26 cellular contexts compared by ENCODE assay signal in the genomic region with DNA sequence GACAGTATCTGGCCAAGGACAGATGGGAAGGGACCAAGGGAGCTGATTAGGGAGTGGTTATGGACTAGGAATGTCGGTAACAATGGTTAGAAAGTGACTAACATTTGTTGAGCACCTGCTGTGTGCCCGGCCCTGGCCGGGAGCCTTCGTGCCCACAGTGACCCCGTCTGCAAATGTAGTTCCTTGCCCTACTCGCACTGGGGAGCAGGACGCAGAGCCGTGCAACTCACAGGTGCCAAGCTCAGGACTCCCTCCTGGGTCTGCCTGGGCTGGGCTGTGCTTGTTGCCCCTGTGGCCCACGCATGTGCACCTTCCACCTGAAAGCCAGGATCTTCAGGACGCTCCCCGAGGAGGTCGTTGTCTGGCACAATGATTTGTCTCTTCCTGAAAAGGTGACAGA.
"Had no signal": no experiment of that assay in that cellular context is flagged by ENCODE, and none has a peak within 500 bp of the region (broad histone marks: within the 10 kb centered on the region; RNA-seq: fewer than 3 reads in every experiment).

No MANE protein-coding gene starts in this region.

- H3K4me3 Mint-ChIP-seq: memory B cell; naive B cell; natural killer cell treated with Interleukin-12 subunit alpha and Interleukin-12 subunit beta and Interleukin-15 and Interleukin-18, amount 100 ng/mL, for 72 hours; neural crest cell; type B pancreatic cell had no signal

- DNase-seq: dorsolateral prefrontal cortex; effector CD4-positive, alpha-beta T cell; foreskin fibroblast; gastrocnemius medialis; heart right ventricle; hippocampal formation; left colon; left ventricle myocardium inferior; naive B cell; stimulated activated CD4-positive, alpha-beta T cell treated with anti-CD3 and anti-CD28 coated beads, Interleukin-12 subunit alpha, Interleukin-12 subunit beta, amount 100 ng/mL, for 4 hours; stimulated activated CD4-positive, alpha-beta T cell treated with anti-CD3 and anti-CD28 coated beads, Interleukin-1b, Interleukin-23, amount 100 ng/mL, for 48 hours; stimulated activated CD4-positive, alpha-beta T cell treated with anti-CD3 and anti-CD28 coated beads, Interleukin-4, amount 100 ng/mL, for 1 hour; stimulated activated CD8-positive, alpha-beta memory T cell treated with anti-CD3 and anti-CD28 coated beads, Interleukin-4, amount 100 ng/mL, for 48 hours; stimulated activated naive CD4-positive, alpha-beta T cell; stomach; tibial artery had no signal

- H3K9ac ChIP-seq: parathyroid adenoma had no signal

- H3K4me2 ChIP-seq: smooth muscle cell had no signal

- H3K27ac ChIP-seq: dorsolateral prefrontal cortex, gastrocnemius medialis, heart right ventricle, left ventricle myocardium inferior, parathyroid adenoma, prostate gland, right atrium auricular region, tibial artery had no signal

- H3K9me3 ChIP-seq: gastrocnemius medialis, heart right ventricle, left ventricle myocardium inferior, prostate gland, right atrium auricular region, stomach, tibial artery had no signal

- H3K4me1 Mint-ChIP-seq: neural crest cell had no signal

- H3K9me3 Mint-ChIP-seq: memory B cell; naive B cell; natural killer cell treated with Interleukin-12 subunit alpha and Interleukin-12 subunit beta and Interleukin-15 and Interleukin-18, amount 100 ng/mL, for 72 hours; neural crest cell; type B pancreatic cell had no signal

- H3K36me3 Mint-ChIP-seq: naive B cell; natural killer cell treated with Interleukin-12 subunit alpha and Interleukin-12 subunit beta and Interleukin-15 and Interleukin-18, amount 100 ng/mL, for 72 hours had no signal

- H3K27me3 ChIP-seq: dorsolateral prefrontal cortex, gastrocnemius medialis, heart right ventricle, right atrium auricular region, stomach, tibial artery had no signal

- H3K4me3 ChIP-seq: dorsolateral prefrontal cortex, gastrocnemius medialis, heart right ventricle, left ventricle myocardium inferior, lung, prostate gland, right atrium auricular region, smooth muscle cell, stomach, tibial artery had no signal

- ATAC-seq: gastrocnemius medialis; heart right ventricle; left colon; natural killer cell treated with Interleukin-12 subunit alpha and Interleukin-12 subunit beta and Interleukin-15 and Interleukin-18, amount 100 ng/mL, for 72 hours; sciatic nerve had no signal

- H3K27ac Mint-ChIP-seq: memory B cell; natural killer cell treated with Interleukin-12 subunit alpha and Interleukin-12 subunit beta and Interleukin-15 and Interleukin-18, amount 100 ng/mL, for 72 hours; type B pancreatic cell had no signal

- H3K27me3 Mint-ChIP-seq: memory B cell; naive B cell; natural killer cell treated with Interleukin-12 subunit alpha and Interleukin-12 subunit beta and Interleukin-15 and Interleukin-18, amount 100 ng/mL, for 72 hours; type B pancreatic cell had no signal

- H2AFZ ChIP-seq: parathyroid adenoma had no signal
